Comparison of ENCODE assay signal across 20 cellular contexts in the genomic region with DNA sequence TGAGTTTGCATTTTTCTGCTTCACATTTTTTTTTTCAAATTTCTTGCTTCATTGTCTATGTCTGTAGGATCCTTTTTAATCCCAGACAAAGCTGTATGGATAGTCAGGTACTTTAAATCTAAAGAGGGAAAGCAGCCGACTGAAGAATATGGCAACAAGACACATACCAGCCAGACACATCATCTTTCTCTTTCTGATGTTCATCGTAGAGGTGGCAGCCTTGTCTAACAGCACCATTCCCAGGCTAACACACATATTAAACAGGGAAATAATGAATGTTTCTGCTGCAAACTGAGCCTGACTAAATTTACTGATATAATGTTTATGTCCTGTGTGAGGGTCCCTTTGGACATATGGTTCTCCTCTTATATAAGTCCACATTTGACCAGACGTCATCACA. TPM values are rescaled to one million over a fixed set of nuclear protein-coding genes. Genes with fewer than 3 reads are reported as not detected.
DNase-seq lines count a peak whose midpoint lies in the region; ATAC-seq, FAIRE-seq and TF ChIP-seq lines count a peak whose summit lies in the region.
"Had no signal": no experiment of that assay in that cellular context is flagged by ENCODE, and none has a peak within 500 bp of the region (broad histone marks: within the 10 kb centered on the region; RNA-seq: fewer than 3 reads in every experiment).

No MANE protein-coding gene starts in this region.

- 57% methylated on average over 3 of the region's 3 CpGs for WGBS in SK-N-SH (ENCODE audit: low lambda C conversion rate)

- POLR2A ChIA-PET in SK-N-SH (lab: Yijun Ruan, JAX) = no interaction called here

- no peak for DNase-seq in SK-N-SH
- no peak for DNase-seq in SK-N-MC (ENCODE audit: low read depth, low spot score)
- DNase-seq in keratinocyte (ENCODE audit: low read depth, low spot score) = no peak
- no peak for DNase-seq in Right ventricle myocardium inferior (ENCODE audit: missing footprints)
- no peak for DNase-seq in AG20443 (ENCODE audit: low spot score)
- DNase-seq in amniotic stem cell (lab: John Stamatoyannopoulos, UW) = no peak
- no peak for DNase-seq in NCI-H446 (lab: John Stamatoyannopoulos, UW)
- DNase-seq: AML-193; Caco-2; CD8-positive, alpha-beta memory T cell; DND-41; GDM1; HCEC 1CT; HFFc6 had no signal

- ATAC-seq in SK-N-SH treated with all-trans-retinoic acid at 6 μM for 48 hours (no peak), Right ventricle myocardium inferior (no peak)

- H3K27me3 ChIP-seq in SK-N-SH (ENCODE audit: insufficient read depth) (no peaks in the 10 kb centered on the region), keratinocyte (ENCODE audit: control insufficient read depth, extremely low read depth, insufficient read depth, low read length) (no peaks in the 10 kb centered on the region)
- H3K27me3 ChIP-seq: BLaER1 had no signal

- no peak for FAIRE-seq in keratinocyte (lab: Jason Lieb, UNC)
- FAIRE-seq: GM12892, GM19239, H1 had no signal

- TF ChIP-seq RAD21 in SK-N-SH (IDR thresholded peaks at IDR 0.05; ENCODE audit: low read length) = no peak

- CTCF ChIA-PET in SK-N-SH (lab: Yijun Ruan, JAX) = no interaction called here

- no peaks in the 10 kb centered on the region for H3K9me3 ChIP-seq in SK-N-SH
- no peaks in the 10 kb centered on the region for H3K9me3 ChIP-seq in SK-N-MC (ENCODE audit: low read depth, low read length)
- H3K9me3 ChIP-seq in keratinocyte (ENCODE audit: control insufficient read depth, low read depth, low read length) = no peaks in the 10 kb centered on the region
- H3K9me3 ChIP-seq: BLaER1, Caco-2 had no signal

- H3K4me3 ChIP-seq in SK-N-SH (ENCODE audit: low read depth in 2 of 2, low read length in 1 of 2) = no peak overlapping the region
- peak overlapping the region; percentile 24; the same call in 1 of the 2 replicates for H3K4me3 ChIP-seq in SK-N-MC
- no peak overlapping the region for H3K4me3 ChIP-seq in keratinocyte (ENCODE audit: control insufficient read depth in 2 of 3, extremely low read depth in 1 of 3, insufficient read depth in 2 of 3, low read depth in 1 of 3, low read length in 3 of 3)
- H3K4me3 ChIP-seq: BLaER1 had no signal

- intact Hi-C loops in Right ventricle myocardium inferior (cut with DNase I) = loop anchor here (10.0 kb wide), 2 partner anchors 195 to 225 kb away; a partner anchor contains a TSS

- no peak overlapping the region for H3K27ac ChIP-seq in SK-N-SH (ENCODE audit: low read depth in 2 of 2, low read length in 1 of 2)
- H3K27ac ChIP-seq in SK-N-MC = peak overlapping the region; percentile 84
- no peak overlapping the region for H3K27ac ChIP-seq in keratinocyte (ENCODE audit: control insufficient read depth, insufficient read depth, low read length)
- H3K27ac ChIP-seq: 22Rv1, BLaER1 had no signal

- no peak overlapping the region for H3K4me2 ChIP-seq in SK-N-SH
- peak overlapping the region; percentile 44 for H3K4me2 ChIP-seq in keratinocyte (ENCODE audit: control insufficient read depth, extremely low read depth, insufficient read depth, low read depth, low read length)
- H3K4me2 ChIP-seq: BLaER1 had no signal

- H3F3A ChIP-seq in SK-N-SH (replicated peaks; ENCODE audit: insufficient read depth) = peaks cover 6% of the 10 kb centered on the region

- TF ChIP-seq EP300 in SK-N-SH (IDR thresholded peaks at IDR 0.05; ENCODE audit: borderline replicate concordance in 1 of 2, low read depth in 1 of 2, low read length in 1 of 2) = no peak

- H4K20me1 ChIP-seq in SK-N-SH (ENCODE audit: insufficient read depth) = no peaks in the 10 kb centered on the region
- no peaks in the 10 kb centered on the region for H4K20me1 ChIP-seq in keratinocyte (ENCODE audit: control insufficient read depth, extremely low read depth, insufficient read depth, low read length)
- H4K20me1 ChIP-seq: BLaER1 had no signal

- H3K79me2 ChIP-seq in SK-N-SH (ENCODE audit: insufficient read depth) = no peaks in the 10 kb centered on the region
- no peaks in the 10 kb centered on the region for H3K79me2 ChIP-seq in keratinocyte (ENCODE audit: control insufficient read depth, insufficient read depth, low read length)

- TF ChIP-seq CTCF in SK-N-SH (IDR thresholded peaks at IDR 0.05) = no peak
- TF ChIP-seq CTCF in keratinocyte (optimal IDR thresholded peaks at IDR 0.05 in 1 of 3, IDR thresholded peaks at IDR 0.05 in 1 of 3, conservative IDR thresholded peaks at IDR 0.05 in 1 of 3; ENCODE audit: extremely low read depth in 1 of 3, insufficient read depth in 2 of 3, low read length in 3 of 3) = no peak

- no peaks in the 10 kb centered on the region for H3K9me2 ChIP-seq in SK-N-SH

- H2AFZ ChIP-seq in SK-N-SH (ENCODE audit: low read depth) (0 out of 2 replicates have a peak overlapping the region, but pooled peaks have one; percentile 51), keratinocyte (ENCODE audit: control insufficient read depth, low read length) (no peak overlapping the region)

- H3K9ac ChIP-seq in SK-N-SH = no peak overlapping the region
- peak overlapping the region; percentile 42 for H3K9ac ChIP-seq in SK-N-MC (ENCODE audit: insufficient read length)
- no peak overlapping the region for H3K9ac ChIP-seq in keratinocyte (ENCODE audit: control insufficient read depth, extremely low read depth, insufficient read depth, low read length)
- H3K9ac ChIP-seq: BLaER1 had no signal

- no peaks in the 10 kb centered on the region for H3K36me3 ChIP-seq in SK-N-SH (replicated peaks in 1 of 2; ENCODE audit: control insufficient read depth in 1 of 2, insufficient read depth in 2 of 2, low read length in 1 of 2)
- H3K36me3 ChIP-seq in SK-N-MC (ENCODE audit: insufficient read depth, low read length) = no peaks in the 10 kb centered on the region
- H3K36me3 ChIP-seq in keratinocyte (ENCODE audit: control insufficient read depth in 2 of 2, extremely low read depth in 1 of 2, insufficient read depth in 2 of 2, low read length in 2 of 2) = no peaks in the 10 kb centered on the region
- H3K36me3 ChIP-seq: BLaER1 had no signal

- dilution Hi-C loops in keratinocyte (cut with MboI; ENCODE audit: extremely low pct_ligation_motif_present, low sequenced_read_pairs) = no loop called here

- no peaks in the 10 kb centered on the region for H3K9me1 ChIP-seq in keratinocyte (ENCODE audit: control insufficient read depth, extremely low read depth, insufficient read depth, low read length)

- H3K4me1 ChIP-seq in SK-N-SH (ENCODE audit: control insufficient read depth in 1 of 2, insufficient read depth in 2 of 2, low read depth in 1 of 2, low read length in 1 of 2) = peaks cover 0 to 8% of the 10 kb centered on the region in 2 experiments; a peak in 1 of 4 replicates
- H3K4me1 ChIP-seq in keratinocyte (ENCODE audit: control insufficient read depth, extremely low read depth, insufficient read depth, low read length) = peaks cover 28% of the 10 kb centered on the region

TF ChIP-seq in SK-N-SH treated with all-trans-retinoic acid at 6 μM for 48 hours, 23 proteins besides CTCF, POLR2A, EP300 and RAD21:
- no peak for TF ChIP-seq ISL1 (CRISPR knock-in tag; IDR thresholded peaks at IDR 0.05)

RNA-seq across cellular contexts. Expression of a gene that starts 3.7 kb away (rescaled TPM):
- 1.0 and 1.2 TPM in 2 replicates for polyA plus RNA-seq in SK-N-SH (2012; rRNA removed)
- polyA plus RNA-seq in SK-N-SH (2012; cell fraction: cytosol; rRNA removed) = 0.17 and 0.30 TPM in 2 replicates
- polyA plus RNA-seq in SK-N-SH (2012; cell fraction: nucleus; rRNA removed) = 4.1 and 4.4 TPM in 2 replicates
- polyA plus RNA-seq in keratinocyte = 0.02 to 0.13 TPM (median 0.03 TPM) in 3 replicates
- polyA plus RNA-seq in keratinocyte (2011; ENCODE audit: low read depth) = not detected
- 0.06 TPM in 1 of 2 replicates, not detected in the other for polyA plus RNA-seq in keratinocyte (2011; cell fraction: cytosol; rRNA removed)
- polyA plus RNA-seq in keratinocyte (2011; cell fraction: nucleus; rRNA removed) = 0.14 and 0.33 TPM in 2 replicates
- 0.14 TPM in 1 of 2 replicates, not detected in the other for polyA plus RNA-seq in keratinocyte (2012; ENCODE audit: low replicate concordance)
- polyA minus RNA-seq in keratinocyte = 0.29 TPM in 1 of 3 replicates, not detected in the others
- not detected for polyA minus RNA-seq in keratinocyte (2011; cell fraction: cytosol; rRNA and poly(A)+ RNA removed)
- not detected in 2 replicates for polyA minus RNA-seq in keratinocyte (2011; cell fraction: nucleus; rRNA and poly(A)+ RNA removed)
- total RNA-seq in Right ventricle myocardium inferior = not detected
- total RNA-seq: Caco-2; CD8-positive, alpha-beta memory T cell; HFFc6 had no signal
- polyA plus RNA-seq: CD8-positive, alpha-beta memory T cell had no signal

RNA-seq across cellular contexts. Expression of a gene that starts 8.5 kb away (rescaled TPM):
- polyA plus RNA-seq in SK-N-SH (2012; rRNA removed) (54.2 and 62.3 TPM in 2 replicates), keratinocyte (33.1 to 47.6 TPM (median 42.6 TPM) in 3 replicates)
- 34.6 and 47.4 TPM in 2 replicates for polyA plus RNA-seq in SK-N-SH (2012; cell fraction: cytosol; rRNA removed)
- polyA plus RNA-seq in SK-N-SH (2012; cell fraction: nucleus; rRNA removed) = 51.1 and 60.8 TPM in 2 replicates
- 15.2 TPM for polyA plus RNA-seq in keratinocyte (2011; ENCODE audit: low read depth)
- 30.2 and 35.9 TPM in 2 replicates for polyA plus RNA-seq in keratinocyte (2011; cell fraction: cytosol; rRNA removed)
- polyA plus RNA-seq in keratinocyte (2011; cell fraction: nucleus; rRNA removed) = 33.6 and 38.0 TPM in 2 replicates
- polyA plus RNA-seq in keratinocyte (2012; ENCODE audit: low replicate concordance) = 32.2 and 40.8 TPM in 2 replicates
- 20.9 to 33.1 TPM (median 30.5 TPM) in 3 replicates for polyA minus RNA-seq in keratinocyte
- 25.3 TPM for polyA minus RNA-seq in keratinocyte (2011; cell fraction: cytosol; rRNA and poly(A)+ RNA removed)
- 12.9 and 13.8 TPM in 2 replicates for polyA minus RNA-seq in keratinocyte (2011; cell fraction: nucleus; rRNA and poly(A)+ RNA removed)
- 18.1 TPM for total RNA-seq in Right ventricle myocardium inferior

RNA-seq across cellular contexts. Expression of a gene that starts 44.8 kb away (rescaled TPM):
- polyA plus RNA-seq in SK-N-SH (2012; rRNA removed) = 2.6 and 3.1 TPM in 2 replicates
- 1.6 and 2.6 TPM in 2 replicates for polyA plus RNA-seq in SK-N-SH (2012; cell fraction: cytosol; rRNA removed)
- polyA plus RNA-seq in SK-N-SH (2012; cell fraction: nucleus; rRNA removed) = 2.3 and 2.6 TPM in 2 replicates
- 0.09 to 0.28 TPM (median 0.23 TPM) in 3 replicates for polyA plus RNA-seq in keratinocyte
- polyA plus RNA-seq in keratinocyte (2011; ENCODE audit: low read depth) = 0.06 TPM
- polyA plus RNA-seq in keratinocyte (2011; cell fraction: cytosol; rRNA removed) = 0.05 and 0.06 TPM in 2 replicates
- polyA plus RNA-seq in keratinocyte (2011; cell fraction: nucleus; rRNA removed) = 0.38 and 0.63 TPM in 2 replicates
- 0.18 and 0.39 TPM in 2 replicates for polyA plus RNA-seq in keratinocyte (2012; ENCODE audit: low replicate concordance)
- 0.06 to 1.1 TPM (median 0.30 TPM) in 3 replicates for polyA minus RNA-seq in keratinocyte
- polyA minus RNA-seq in keratinocyte (2011; cell fraction: cytosol; rRNA and poly(A)+ RNA removed) = not detected
- 0.53 and 0.54 TPM in 2 replicates for polyA minus RNA-seq in keratinocyte (2011; cell fraction: nucleus; rRNA and poly(A)+ RNA removed)
- total RNA-seq in Right ventricle myocardium inferior = 1.0 TPM
- polyA plus RNA-seq: CD8-positive, alpha-beta memory T cell had no signal
